Comparison of ENCODE assay signal across 9 cellular contexts in genomic region chr6:166286831-166287271, GRCh38. TPM values are rescaled to one million over a fixed set of nuclear protein-coding genes. Genes with fewer than 3 reads are reported as not detected.
DNase-seq lines count a peak whose midpoint lies in the region; ATAC-seq and TF ChIP-seq lines count a peak whose summit lies in the region.
"Had no signal": no experiment of that assay in that cellular context is flagged by ENCODE, and none has a peak within 500 bp of the region (broad histone marks: within the 10 kb centered on the region; RNA-seq: fewer than 3 reads in every experiment).

No MANE protein-coding gene starts in this region.

- DNase-seq in NB4 (ENCODE audit: low read depth) (peak; percentile 29), lower lobe of right lung (no peak), HUDEP-2 (lab: John Stamatoyannopoulos, UW; ENCODE audit: unreplicated experiment in 76 of 76) (no peak), NCI-H2081 treated with DMSO at 0.1 percent for 48 hours (lab: John Stamatoyannopoulos, UW) (no peak)
- DNase-seq in activated CD8-positive, alpha-beta memory T cell treated with anti-CD3 and anti-CD28 coated beads, Interleukin-2, amount 10 ng/mL, durations not matched to agents 7 days and 5 days: no peak
- no peak for DNase-seq in stimulated activated naive CD4-positive, alpha-beta T cell (lab: John Stamatoyannopoulos, UW)
- DNase-seq: activated T-cell treated with anti-CD3 and anti-CD28 coated beads, Interleukin-2, amount 50 U/mL, for 4 hours had no signal

- H3K9me3 ChIP-seq in lower lobe of right lung: no peaks in the 10 kb centered on the region

- H3K27ac ChIP-seq in lower lobe of right lung: no peak overlapping the region

- no peak overlapping the region for H3K4me3 Mint-ChIP-seq in activated CD8-positive, alpha-beta memory T cell treated with anti-CD3 and anti-CD28 coated beads, Interleukin-2, amount 10 ng/mL, durations not matched to agents 7 days and 5 days
- H3K4me3 Mint-ChIP-seq: activated T-cell treated with anti-CD3 and anti-CD28 coated beads, Interleukin-2, amount 50 U/mL, for 4 hours had no signal

- CTCF ChIA-PET in activated CD8-positive, alpha-beta memory T cell treated with anti-CD3 and anti-CD28 coated beads, Interleukin-2, amount 10 ng/mL, durations not matched to agents 7 days and 5 days (lab: Charles Lee): interaction anchor here (0.8 kb wide), 1 partner anchor 11 kb away, joined by 3 read pairs; no protein-coding TSS in a partner anchor

- no peaks in the 10 kb centered on the region for H3K36me3 ChIP-seq in lower lobe of right lung

- no peak for TF ChIP-seq POLR2A in NB4 (IDR thresholded peaks at IDR 0.05; ENCODE audit: extremely low read depth, insufficient read length)

- peaks cover 4% of the 10 kb centered on the region for H3K27me3 ChIP-seq in lower lobe of right lung (ENCODE audit: low read depth)

- H3K9me3 Mint-ChIP-seq in activated CD8-positive, alpha-beta memory T cell treated with anti-CD3 and anti-CD28 coated beads, Interleukin-2, amount 10 ng/mL, durations not matched to agents 7 days and 5 days (ENCODE audit: low read depth): no peaks in the 10 kb centered on the region
- H3K9me3 Mint-ChIP-seq: activated T-cell treated with anti-CD3 and anti-CD28 coated beads, Interleukin-2, amount 50 U/mL, for 4 hours had no signal

- H3K27me3 Mint-ChIP-seq in activated CD8-positive, alpha-beta memory T cell treated with anti-CD3 and anti-CD28 coated beads, Interleukin-2, amount 10 ng/mL, durations not matched to agents 7 days and 5 days: peaks cover 38% of the 10 kb centered on the region

- H3K4me1 ChIP-seq in lower lobe of right lung: no peaks in the 10 kb centered on the region

- H3K36me3 Mint-ChIP-seq in activated CD8-positive, alpha-beta memory T cell treated with anti-CD3 and anti-CD28 coated beads, Interleukin-2, amount 10 ng/mL, durations not matched to agents 7 days and 5 days: no peaks in the 10 kb centered on the region

- TF ChIP-seq CTCF in NB4 (IDR thresholded peaks at IDR 0.05; ENCODE audit: low read depth, low read length) (no peak), lower lobe of right lung (IDR thresholded peaks at IDR 0.05) (no peak)

- H3K4me1 Mint-ChIP-seq in activated CD8-positive, alpha-beta memory T cell treated with anti-CD3 and anti-CD28 coated beads, Interleukin-2, amount 10 ng/mL, durations not matched to agents 7 days and 5 days: peaks cover 2% of the 10 kb centered on the region

- H3K27ac Mint-ChIP-seq in activated CD8-positive, alpha-beta memory T cell treated with anti-CD3 and anti-CD28 coated beads, Interleukin-2, amount 10 ng/mL, durations not matched to agents 7 days and 5 days: no peak overlapping the region

- ATAC-seq in GM18909 (IDR thresholded peaks at IDR 0.05; ENCODE audit: poor library complexity, unreplicated experiment): peak; percentile 98
- peak; percentile 96 for ATAC-seq in HG02623 (IDR thresholded peaks at IDR 0.05; ENCODE audit: unreplicated experiment)
- peak; percentile 16 to 21 for ATAC-seq in lower lobe of right lung
- ATAC-seq in activated CD8-positive, alpha-beta memory T cell treated with anti-CD3 and anti-CD28 coated beads, Interleukin-2, amount 10 ng/mL, durations not matched to agents 7 days and 5 days: no peak

- no peak overlapping the region for H3K4me3 ChIP-seq in NB4 (ENCODE audit: low read depth, low read length)
- no peak overlapping the region for H3K4me3 ChIP-seq in lower lobe of right lung

- intact Hi-C loops in lower lobe of right lung (cut with DNase I): no loop called here

RNA-seq across cellular contexts. Expression of gene PRR18, which starts 21.3 kb away (rescaled TPM):
- total RNA-seq in lower lobe of right lung: 0.59 TPM
- not detected for total RNA-seq in activated CD8-positive, alpha-beta memory T cell treated with anti-CD3 and anti-CD28 coated beads, Interleukin-2, amount 10 ng/mL, durations not matched to agents 7 days and 5 days

RNA-seq across cellular contexts. Expression of gene SFT2D1, which starts 55.5 kb away (rescaled TPM):
- total RNA-seq in lower lobe of right lung: 52.8 TPM
- total RNA-seq in activated CD8-positive, alpha-beta memory T cell treated with anti-CD3 and anti-CD28 coated beads, Interleukin-2, amount 10 ng/mL, durations not matched to agents 7 days and 5 days: 10 to 100 TPM; 35.6 to 40.0 TPM
